ENCODE assay signal across 11 cellular contexts in the genomic region with DNA sequence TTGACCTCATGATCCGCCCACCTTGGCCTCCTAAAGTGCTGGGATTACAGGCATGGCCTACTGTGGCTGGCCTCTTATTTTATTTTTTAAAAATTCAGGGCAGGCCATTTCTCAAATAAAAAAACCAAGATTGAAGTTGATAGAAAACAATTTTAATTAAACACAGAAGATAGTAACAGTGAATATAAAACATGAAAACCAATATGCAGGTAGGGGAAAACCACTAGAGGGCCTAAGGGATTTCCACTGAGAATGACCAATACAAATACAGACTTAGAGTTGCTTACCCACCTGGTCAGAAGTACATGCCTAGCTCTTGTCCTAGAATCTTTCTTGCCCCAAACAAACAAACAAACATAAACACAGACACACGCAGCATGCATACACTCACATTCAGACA. TPM values are rescaled to one million over a fixed set of nuclear protein-coding genes. Genes with fewer than 3 reads are reported as not detected.
DNase-seq lines count a peak whose midpoint lies in the region; ATAC-seq and TF ChIP-seq lines count a peak whose summit lies in the region.
"Had no signal": no experiment of that assay in that cellular context is flagged by ENCODE, and none has a peak within 500 bp of the region (broad histone marks: within the 10 kb centered on the region; RNA-seq: fewer than 3 reads in every experiment).

No MANE protein-coding gene starts in this region.

- no peak overlapping the region for H3K4me3 Mint-ChIP-seq in glutamatergic neuron (ENCODE audit: unreplicated experiment)

- no peak overlapping the region for H3K4me3 ChIP-seq in GM12875 (ENCODE audit: low read depth, low read length)

- H3K4me1 Mint-ChIP-seq in glutamatergic neuron (ENCODE audit: low read depth, unreplicated experiment) = peaks cover 12% of the 10 kb centered on the region

- TF ChIP-seq CTCF in GM12875 (IDR thresholded peaks at IDR 0.05; ENCODE audit: borderline replicate concordance, insufficient read depth, low read depth, low read length) (0 out of 2 replicates have a peak, but pooled peaks have one; percentile 6), glutamatergic neuron (IDR thresholded peaks at IDR 0.05; ENCODE audit: partially characterized antibody, unreplicated experiment) (peak; percentile 21)

- H3K27ac Mint-ChIP-seq in glutamatergic neuron (ENCODE audit: unreplicated experiment) = no peak overlapping the region

- peaks cover 2% of the 10 kb centered on the region for H3K9me3 Mint-ChIP-seq in glutamatergic neuron (ENCODE audit: unreplicated experiment)
- H3K9me3 Mint-ChIP-seq: T-cell had no signal

- no peak for ATAC-seq in HG02759 (IDR thresholded peaks at IDR 0.05; ENCODE audit: unreplicated experiment)
- ATAC-seq: T-cell had no signal

- in situ Hi-C loops in ACHN (cut with HindIII; ENCODE audit: low pct_ligation_motif_present, low pct_unique_long_range_greater_than_20kb, low sequenced_read_pairs) = no loop called here

- no peaks in the 10 kb centered on the region for H3K27me3 Mint-ChIP-seq in glutamatergic neuron (ENCODE audit: unreplicated experiment)

- H3K36me3 Mint-ChIP-seq in glutamatergic neuron (ENCODE audit: unreplicated experiment) = no peaks in the 10 kb centered on the region

- intact Hi-C loops in posterior vena cava (cut with DNase I) = no loop called here

- peak; percentile 29 for DNase-seq in ACHN
- DNase-seq in RPMI8226 = peak; percentile 25
- DNase-seq in glutamatergic neuron = no peak
- DNase-seq in posterior vena cava (ENCODE audit: low spot score) = no peak
- DNase-seq in Ammon's horn (ENCODE audit: low spot score) = no peak
- no peak for DNase-seq in substantia nigra (lab: John Stamatoyannopoulos, UW)
- DNase-seq: aorta, midbrain, T-cell had no signal

- H3K27ac ChIP-seq in substantia nigra (ENCODE audit: low read depth, low read length, poor library complexity, severe bottlenecking) = no peak overlapping the region

RNA-seq across cellular contexts. Expression of gene RTCB, which starts 1.7 kb away (rescaled TPM):
- total RNA-seq in glutamatergic neuron (ENCODE audit: unreplicated experiment) (87.6 TPM), posterior vena cava (10 to 100 TPM; 42.9 to 45.5 TPM)

RNA-seq across cellular contexts. Expression of gene BPIFC, which starts 50.5 kb away (rescaled TPM):
- total RNA-seq in glutamatergic neuron (ENCODE audit: unreplicated experiment) (not detected), posterior vena cava (not detected)
- total RNA-seq: aorta, T-cell had no signal

RNA-seq across cellular contexts. Expression of gene RFPL3, which starts 56.0 kb away (rescaled TPM):
- total RNA-seq in glutamatergic neuron (ENCODE audit: unreplicated experiment) = not detected
- total RNA-seq in posterior vena cava = not detected
- total RNA-seq: aorta, T-cell had no signal

Comparison
In these comparisons a context has a peak if more than half of its experiments do, and no peak if none do; other contexts are left out.
1. DNase-seq: peak in ACHN (single experiment) and RPMI8226 (single experiment); none in glutamatergic neuron (single experiment), posterior vena cava (single experiment), Ammon's horn (single experiment) and substantia nigra (0 of 49).